Comparison of ENCODE assay signal across 11 cellular contexts in the genomic region with DNA sequence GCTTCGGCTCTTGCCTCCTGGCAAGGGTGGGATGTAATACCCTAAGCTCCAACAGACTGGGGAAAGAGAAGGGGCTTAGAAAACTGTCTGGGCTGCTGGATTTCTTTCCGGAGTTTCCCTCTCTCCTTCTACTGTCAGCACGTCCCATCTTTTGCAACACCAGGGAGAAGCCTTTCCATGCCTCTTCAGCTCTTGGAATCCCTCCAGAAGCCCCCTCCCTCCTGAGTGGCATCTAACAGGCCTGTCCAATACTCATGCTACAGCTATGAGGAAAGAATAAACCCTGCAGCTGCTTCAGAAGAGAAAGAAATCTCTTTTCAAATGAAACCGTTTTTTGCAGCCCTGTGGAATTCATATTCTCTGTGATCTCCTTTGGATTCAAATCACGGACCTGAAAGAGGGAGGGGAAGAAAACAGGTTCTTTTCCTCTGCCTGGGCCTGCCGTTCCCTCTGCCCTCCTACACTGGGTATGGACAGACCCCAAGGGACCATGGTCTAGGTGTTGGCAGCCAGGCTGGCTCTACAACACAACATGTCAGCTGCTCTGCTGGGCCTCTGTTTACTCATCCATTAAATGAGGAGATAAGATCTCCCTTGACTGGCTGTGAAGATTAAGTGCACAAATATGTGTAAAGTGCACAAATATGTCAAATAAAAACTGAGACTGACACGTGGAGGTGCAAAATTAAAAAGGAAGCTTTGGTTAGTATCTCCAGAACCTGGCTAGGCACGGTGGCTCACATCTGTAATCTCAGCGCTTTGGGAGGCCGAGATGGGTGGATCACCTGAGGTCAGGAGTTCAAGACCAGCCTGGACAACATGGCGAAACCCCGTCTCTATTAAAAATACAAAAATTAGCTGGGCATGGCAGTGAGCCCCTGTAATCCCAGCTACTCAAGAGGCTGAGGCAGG. TPM values are rescaled to one million over a fixed set of nuclear protein-coding genes. Genes with fewer than 3 reads are reported as not detected.
DNase-seq lines count a peak whose midpoint lies in the region; ATAC-seq, FAIRE-seq and TF ChIP-seq lines count a peak whose summit lies in the region.
"Had no signal": no experiment of that assay in that cellular context is flagged by ENCODE, and none has a peak within 500 bp of the region (broad histone marks: within the 10 kb centered on the region; RNA-seq: fewer than 3 reads in every experiment).

No MANE protein-coding gene starts in this region.

- peaks cover 35% of the 10 kb centered on the region for H3K4me1 Mint-ChIP-seq in activated CD8-positive, alpha-beta memory T cell treated with anti-CD3 and anti-CD28 coated beads, Interleukin-2, amount 10 ng/mL, durations not matched to agents 7 days and 5 days

- no peaks in the 10 kb centered on the region for H3K9me3 ChIP-seq in upper lobe of right lung
- H3K9me3 ChIP-seq in prostate gland, result no peaks in the 10 kb centered on the region
- H3K9me3 ChIP-seq: BLaER1 treated with 17β-estradiol and CSF1 and Interleukin-3, amounts not matched to agents 10 nM and 100 nM had no signal

- H3K27ac ChIP-seq in upper lobe of right lung (peak overlapping the region; percentile 75), prostate gland (peak overlapping the region in 1 of 2 donors; percentile 21)
- H3K27ac ChIP-seq: BLaER1 treated with 17β-estradiol and CSF1 and Interleukin-3, amounts not matched to agents 10 nM and 100 nM had no signal

- peaks cover 42% of the 10 kb centered on the region for H3K4me1 ChIP-seq in upper lobe of right lung
- peaks cover 7% of the 10 kb centered on the region for H3K4me1 ChIP-seq in prostate gland (replicated peaks)

- intact Hi-C loops in upper lobe of right lung (cut with DNase I), result no loop called here
- intact Hi-C loops in prostate gland (cut with DNase I), result no loop called here

- no peak for ATAC-seq in activated CD8-positive, alpha-beta memory T cell treated with anti-CD3 and anti-CD28 coated beads, Interleukin-2, amount 10 ng/mL, durations not matched to agents 7 days and 5 days
- ATAC-seq in upper lobe of right lung, result no peak

- FAIRE-seq in TTC549 (lab: Jason Lieb, UNC), result peak; percentile 90
- FAIRE-seq: colon had no signal

- no peaks in the 10 kb centered on the region for H3K36me3 Mint-ChIP-seq in activated CD8-positive, alpha-beta memory T cell treated with anti-CD3 and anti-CD28 coated beads, Interleukin-2, amount 10 ng/mL, durations not matched to agents 7 days and 5 days
- H3K36me3 Mint-ChIP-seq: IgD-negative memory B cell had no signal

- no peaks in the 10 kb centered on the region for H3K27me3 Mint-ChIP-seq in activated CD8-positive, alpha-beta memory T cell treated with anti-CD3 and anti-CD28 coated beads, Interleukin-2, amount 10 ng/mL, durations not matched to agents 7 days and 5 days

- no peaks in the 10 kb centered on the region for H3K36me3 ChIP-seq in upper lobe of right lung
- no peaks in the 10 kb centered on the region for H3K36me3 ChIP-seq in prostate gland
- H3K36me3 ChIP-seq: BLaER1 treated with 17β-estradiol and CSF1 and Interleukin-3, amounts not matched to agents 10 nM and 100 nM had no signal

- no peaks in the 10 kb centered on the region for H3K27me3 ChIP-seq in upper lobe of right lung
- no peaks in the 10 kb centered on the region for H3K27me3 ChIP-seq in prostate gland (replicated peaks; ENCODE audit: insufficient read depth)
- H3K27me3 ChIP-seq: BLaER1 treated with 17β-estradiol and CSF1 and Interleukin-3, amounts not matched to agents 10 nM and 100 nM had no signal

- no peaks in the 10 kb centered on the region for H3K9me3 Mint-ChIP-seq in activated CD8-positive, alpha-beta memory T cell treated with anti-CD3 and anti-CD28 coated beads, Interleukin-2, amount 10 ng/mL, durations not matched to agents 7 days and 5 days (ENCODE audit: low read depth)
- H3K9me3 Mint-ChIP-seq: IgD-negative memory B cell had no signal

- TF ChIP-seq CTCF in upper lobe of right lung (IDR thresholded peaks at IDR 0.05) (no peak), prostate gland (IDR thresholded peaks at IDR 0.05) (no peak)

- no peak overlapping the region for H3K27ac Mint-ChIP-seq in activated CD8-positive, alpha-beta memory T cell treated with anti-CD3 and anti-CD28 coated beads, Interleukin-2, amount 10 ng/mL, durations not matched to agents 7 days and 5 days
- H3K27ac Mint-ChIP-seq: IgD-negative memory B cell had no signal

- no peak for TF ChIP-seq POLR2A in prostate gland (IDR thresholded peaks at IDR 0.05)

- peak; percentile 48 for DNase-seq in activated CD8-positive, alpha-beta memory T cell treated with anti-CD3 and anti-CD28 coated beads, Interleukin-2, amount 50 U/mL, for 48 hours
- no peak for DNase-seq in activated CD8-positive, alpha-beta memory T cell treated with anti-CD3 and anti-CD28 coated beads, Interleukin-2, amount 10 ng/mL, durations not matched to agents 7 days and 5 days
- DNase-seq in hepatic stellate cell (ENCODE audit: low spot score) (peak; percentile 65), upper lobe of right lung (no peak), ecto neural progenitor cell (ENCODE audit: low spot score) (no peak), prostate gland (ENCODE audit: low spot score) (no peak)
- no peak for DNase-seq in effector CD4-positive, alpha-beta T cell

- WGBS in prostate gland, result 25% methylated on average over 12 of the region's 12 CpGs

- no peak overlapping the region for H3K4me3 Mint-ChIP-seq in activated CD8-positive, alpha-beta memory T cell treated with anti-CD3 and anti-CD28 coated beads, Interleukin-2, amount 10 ng/mL, durations not matched to agents 7 days and 5 days

- H3K4me3 ChIP-seq in upper lobe of right lung (no peak overlapping the region), prostate gland (no peak overlapping the region)
- H3K4me3 ChIP-seq: BLaER1 treated with 17β-estradiol and CSF1 and Interleukin-3, amounts not matched to agents 10 nM and 100 nM had no signal

- CTCF ChIA-PET in activated CD8-positive, alpha-beta memory T cell treated with anti-CD3 and anti-CD28 coated beads, Interleukin-2, amount 10 ng/mL, durations not matched to agents 7 days and 5 days (lab: Charles Lee), result interaction anchor here (1.1 to 5.7 kb wide), 3 partner anchors 11 to 84 kb away, joined by 3 to 41 read pairs (median 4); no protein-coding TSS in a partner anchor

RNA-seq across cellular contexts. Expression of a gene that starts 6.0 kb away (rescaled TPM):
- total RNA-seq in activated CD8-positive, alpha-beta memory T cell treated with anti-CD3 and anti-CD28 coated beads, Interleukin-2, amount 10 ng/mL, durations not matched to agents 7 days and 5 days, result 100 to 1,000 TPM; 183 to 255 TPM
- total RNA-seq in upper lobe of right lung (306 TPM), prostate gland (100 to 1,000 TPM in 1 of 2 donors, 10 to 100 TPM in 1; 88.5 to 156 TPM)

RNA-seq across cellular contexts. Expression of a gene that starts 40.8 kb away (rescaled TPM):
- total RNA-seq in activated CD8-positive, alpha-beta memory T cell treated with anti-CD3 and anti-CD28 coated beads, Interleukin-2, amount 10 ng/mL, durations not matched to agents 7 days and 5 days, result not detected
- 83.5 TPM for total RNA-seq in upper lobe of right lung
- total RNA-seq in prostate gland, result 1 to 10 TPM; 3.0 to 5.6 TPM

Comparison
In these comparisons a context has a peak if more than half of its experiments do, and no peak if none do; other contexts are left out.
1. DNase-seq: peak in activated CD8-positive, alpha-beta memory T cell treated with anti-CD3 and anti-CD28 coated beads, Interleukin-2, amount 50 U/mL, for 48 hours (single experiment) and hepatic stellate cell (single experiment); none in activated CD8-positive, alpha-beta memory T cell treated with anti-CD3 and anti-CD28 coated beads, Interleukin-2, amount 10 ng/mL, durations not matched to agents 7 days and 5 days (single experiment), upper lobe of right lung (single experiment), ecto neural progenitor cell (single experiment), prostate gland (single experiment) and effector CD4-positive, alpha-beta T cell (single experiment).
2. RNA of a gene that starts 40.8 kb away (total RNA-seq): 83.5 TPM in upper lobe of right lung (single experiment); 3.0 to 5.6 TPM in prostate gland and not detected in activated CD8-positive, alpha-beta memory T cell treated with anti-CD3 and anti-CD28 coated beads, Interleukin-2, amount 10 ng/mL, durations not matched to agents 7 days and 5 days; every median in the first group is over 10 times any median in the second.